Comparison of ENCODE assay signal across 26 cellular contexts in the genomic region with DNA sequence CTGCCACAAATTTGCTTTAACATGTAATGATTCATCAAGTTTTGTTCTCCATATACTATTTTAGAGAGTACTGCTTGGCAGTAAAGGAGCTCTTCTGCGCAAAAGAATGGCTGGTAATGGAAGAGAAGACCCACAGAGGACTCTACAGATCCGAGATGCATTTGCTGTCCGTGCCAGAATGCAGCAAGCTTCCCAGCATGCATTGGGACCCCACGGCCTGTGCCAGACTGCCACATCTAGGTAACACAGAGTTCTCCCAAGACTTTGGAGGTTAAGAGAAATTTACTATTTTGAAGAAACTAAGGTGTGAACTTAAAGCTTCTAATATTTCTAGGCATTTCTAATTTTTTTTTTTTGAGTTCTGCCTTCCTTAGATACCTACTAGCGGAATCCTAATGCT.
"Had no signal": no experiment of that assay in that cellular context is flagged by ENCODE, and none has a peak within 500 bp of the region (broad histone marks: within the 10 kb centered on the region; RNA-seq: fewer than 3 reads in every experiment).

No MANE protein-coding gene starts in this region.

- DNase-seq: activated CD4-positive, alpha-beta T cell treated with anti-CD3 and anti-CD28 coated beads for 48 hours; activated CD4-positive, alpha-beta T cell treated with anti-CD3 and anti-CD28 coated beads, Interleukin-2, amount 50 U/mL, for 4 hours; activated CD8-positive, alpha-beta T cell treated with anti-CD3 and anti-CD28 coated beads, Interleukin-2, amount 10 ng/mL, durations not matched to agents 7 days and 5 days; activated effector memory CD4-positive, alpha-beta T cell treated with Interleukin-2 at 50 U/mL for 16 hours; activated naive CD4-positive, alpha-beta T cell; activated T-cell treated with anti-CD3 and anti-CD28 coated beads, Interleukin-2, amount 50 U/mL, for 24 hours; amniotic stem cell; body of pancreas; Kasumi-1; KBM-7; NCI-H1105 treated with DMSO at 0.1 percent for 48 hours; NCI-H1436 treated with DMSO at 0.1 percent for 48 hours; NCI-H187; NCI-H2081; NCI-H446; NCI-H524; Peyer's patch; Right ventricle myocardium superior; SJCRH30; SW 1271 had no signal

- H3K9me3 Mint-ChIP-seq: activated naive CD4-positive, alpha-beta T cell treated with anti-CD3 and anti-CD28 coated beads, Interleukin-2, amount 50 U/mL, for 24 hours; activated T-cell treated with anti-CD3 and anti-CD28 coated beads, Interleukin-2, amount 50 U/mL, for 24 hours; activated T-helper 1 cell treated with anti-CD3 and anti-CD28 coated beads, Interleukin-12 subunit alpha, Interleukin-12 subunit beta, Interleukin-2, Interleukin-4 antibody, amounts not matched to agents 30 ng/mL and 10 ng/mL and 1 ng/mL, durations not matched to agents 14 hours and 24 hours and 36 hours had no signal

- ATAC-seq: activated CD4-positive, CD25-positive, alpha-beta regulatory T cell treated with anti-CD3 and anti-CD28 coated beads, Interleukin-2, amount 50 U/mL, for 24 hours; activated CD8-positive, alpha-beta T cell treated with anti-CD3 and anti-CD28 coated beads, Interleukin-2, amount 10 ng/mL, durations not matched to agents 7 days and 5 days; body of pancreas; SK-N-SH treated with all-trans-retinoic acid at 6 μM for 48 hours had no signal

- H3K4me1 ChIP-seq: body of pancreas, Peyer's patch, SJCRH30 had no signal

- H3K4me3 Mint-ChIP-seq: activated CD8-positive, alpha-beta T cell treated with anti-CD3 and anti-CD28 coated beads, Interleukin-2, amount 10 ng/mL, durations not matched to agents 7 days and 5 days; activated naive CD4-positive, alpha-beta T cell treated with anti-CD3 and anti-CD28 coated beads, Interleukin-2, amount 50 U/mL, for 24 hours; activated T-cell treated with anti-CD3 and anti-CD28 coated beads, Interleukin-2, amount 50 U/mL, for 24 hours; activated T-helper 1 cell treated with anti-CD3 and anti-CD28 coated beads, Interleukin-12 subunit alpha, Interleukin-12 subunit beta, Interleukin-2, Interleukin-4 antibody, amounts not matched to agents 30 ng/mL and 10 ng/mL and 1 ng/mL, durations not matched to agents 14 hours and 24 hours and 36 hours had no signal

- H3K27ac Mint-ChIP-seq: activated CD8-positive, alpha-beta T cell treated with anti-CD3 and anti-CD28 coated beads, Interleukin-2, amount 10 ng/mL, durations not matched to agents 7 days and 5 days; activated naive CD4-positive, alpha-beta T cell treated with anti-CD3 and anti-CD28 coated beads, Interleukin-2, amount 50 U/mL, for 24 hours; activated T-cell treated with anti-CD3 and anti-CD28 coated beads, Interleukin-2, amount 50 U/mL, for 24 hours; activated T-helper 1 cell treated with anti-CD3 and anti-CD28 coated beads, Interleukin-12 subunit alpha, Interleukin-12 subunit beta, Interleukin-2, Interleukin-4 antibody, amounts not matched to agents 30 ng/mL and 10 ng/mL and 1 ng/mL, durations not matched to agents 14 hours and 24 hours and 36 hours had no signal

- H3K27me3 ChIP-seq: ascending aorta, body of pancreas, Peyer's patch, SJCRH30 had no signal

- H3K4me3 ChIP-seq: ascending aorta, body of pancreas, Peyer's patch, SJCRH30 had no signal

- H3K4me1 Mint-ChIP-seq: activated naive CD4-positive, alpha-beta T cell treated with anti-CD3 and anti-CD28 coated beads, Interleukin-2, amount 50 U/mL, for 24 hours had no signal

- H3K9me3 ChIP-seq: ascending aorta, body of pancreas, Peyer's patch, SJCRH30 had no signal

- H3K27me3 Mint-ChIP-seq: activated naive CD4-positive, alpha-beta T cell treated with anti-CD3 and anti-CD28 coated beads, Interleukin-2, amount 50 U/mL, for 24 hours; activated T-cell treated with anti-CD3 and anti-CD28 coated beads, Interleukin-2, amount 50 U/mL, for 24 hours had no signal

- H3K27ac ChIP-seq: ascending aorta, body of pancreas, Peyer's patch, RWPE1, SJCRH30 had no signal

- H3K36me3 Mint-ChIP-seq: activated naive CD4-positive, alpha-beta T cell treated with anti-CD3 and anti-CD28 coated beads, Interleukin-2, amount 50 U/mL, for 24 hours had no signal

- H3K36me3 ChIP-seq: ascending aorta, Peyer's patch had no signal
